In genomic region chr9:34651286-34651685, GRCh38 we compare ENCODE assay signal across 8 cellular contexts. TPM values are rescaled to one million over a fixed set of nuclear protein-coding genes. Genes with fewer than 3 reads are reported as not detected.
DNase-seq lines count a peak whose midpoint lies in the region; ATAC-seq, FAIRE-seq and TF ChIP-seq lines count a peak whose summit lies in the region.

No MANE protein-coding gene starts in this region.

- H3K4me1 ChIP-seq in kidney (ENCODE audit: control insufficient read depth in 1 of 2, insufficient read depth in 1 of 2, low read depth in 1 of 2, low read length in 2 of 2) (peaks cover 38 to 45% of the 10 kb centered on the region in 2 donors), skeletal muscle satellite cell (ENCODE audit: control insufficient read depth, insufficient read depth, low read length) (peaks cover 54% of the 10 kb centered on the region)

- H3K9ac ChIP-seq in kidney (ENCODE audit: low read length in 2 of 2) (peak overlapping the region in 1 of 2 donors; percentile 63), skeletal muscle satellite cell (ENCODE audit: low read depth, low read length) (peak overlapping the region; percentile 81)

- peak overlapping the region; percentile 96 for H3K4me2 ChIP-seq in skeletal muscle satellite cell (ENCODE audit: low read length)

- no peaks in the 10 kb centered on the region for H3K27me3 ChIP-seq in skeletal muscle satellite cell (ENCODE audit: control insufficient read depth, insufficient read depth, low read length)

- intact Hi-C loops in kidney (cut with DNase I) = no loop called here

- no peak for ATAC-seq in stimulated activated naive CD8-positive, alpha-beta T cell treated with anti-CD3 and anti-CD28 coated beads, Interleukin-15, Interleukin-2, amounts not matched to agents 100 U/mL and 50 U/mL, for 24 hours
- no peak for ATAC-seq in GM19023 (IDR thresholded peaks at IDR 0.05; ENCODE audit: unreplicated experiment)
- no peak for ATAC-seq in HG02623 (IDR thresholded peaks at IDR 0.05; ENCODE audit: unreplicated experiment)

- H3K4me3 ChIP-seq in astrocyte of the spinal cord (ENCODE audit: low read depth, low read length) = no peak overlapping the region
- H3K4me3 ChIP-seq in kidney (ENCODE audit: low read length in 2 of 2) = peak overlapping the region; percentile 63 to 66
- peak overlapping the region; percentile 71 for H3K4me3 ChIP-seq in skeletal muscle satellite cell (ENCODE audit: low read length)

- no peaks in the 10 kb centered on the region for H3K9me3 ChIP-seq in kidney (ENCODE audit: control insufficient read depth in 1 of 2, low read length in 2 of 2)
- no peaks in the 10 kb centered on the region for H3K9me3 ChIP-seq in skeletal muscle satellite cell (replicated peaks; ENCODE audit: low read length)

- DNase-seq in GM03348 (ENCODE audit: low spot score) = peak; percentile 50
- DNase-seq in astrocyte of the spinal cord (ENCODE audit: low read depth, low spot score) = peak; percentile 18
- DNase-seq in kidney = no peak
- no peak for DNase-seq in stimulated activated naive CD8-positive, alpha-beta T cell treated with anti-CD3 and anti-CD28 coated beads, Interleukin-15, Interleukin-2, amounts not matched to agents 100 U/mL and 50 U/mL, for 24 hours
- DNase-seq in NCI-H2196 treated with DMSO at 0.1 percent for 48 hours (lab: John Stamatoyannopoulos, UW; ENCODE audit: unreplicated experiment) = no peak

- TF ChIP-seq CTCF in astrocyte of the spinal cord (IDR thresholded peaks at IDR 0.05; ENCODE audit: low read depth, low read length) (no peak), kidney (IDR thresholded peaks at IDR 0.05; ENCODE audit: borderline replicate concordance, extremely low read depth, insufficient read depth) (no peak)

- in situ Hi-C loops in astrocyte of the spinal cord (cut with HindIII; ENCODE audit: low sequenced_read_pairs) = no loop called here

- FAIRE-seq in kidney (lab: Jason Lieb, UNC) = no peak

- peaks cover 5 to 18% of the 10 kb centered on the region in 2 donors for H3K36me3 ChIP-seq in kidney (ENCODE audit: control insufficient read depth in 1 of 2, insufficient read depth in 2 of 2, low read length in 2 of 2)
- H3K36me3 ChIP-seq in skeletal muscle satellite cell (ENCODE audit: insufficient read depth, low read length) = peaks cover 20% of the 10 kb centered on the region

- peak overlapping the region; percentile 63 to 72 for H3K27ac ChIP-seq in kidney (ENCODE audit: low read depth in 2 of 2, low read length in 2 of 2)

RNA-seq across cellular contexts. Expression of gene IL11RA, which starts 0.7 kb away (rescaled TPM):
- total RNA-seq in kidney = 15.2 TPM
- polyA plus RNA-seq in kidney (ENCODE audit: insufficient read depth, low read depth, low replicate concordance) = 17.7 TPM
- 7.4 and 12.7 TPM in 2 replicates for total RNA-seq in skeletal muscle satellite cell (2012; rRNA removed)

RNA-seq across cellular contexts. Expression of gene GALT, which starts 4.8 kb away (rescaled TPM):
- 49.2 TPM for total RNA-seq in kidney
- 83.7 TPM for polyA plus RNA-seq in kidney (ENCODE audit: insufficient read depth, low read depth, low replicate concordance)
- 14.0 and 17.0 TPM in 2 replicates for total RNA-seq in skeletal muscle satellite cell (2012; rRNA removed)

RNA-seq across cellular contexts. Expression of gene CCL27, which starts 11.2 kb away (rescaled TPM):
- total RNA-seq in kidney = not detected
- polyA plus RNA-seq in kidney (ENCODE audit: insufficient read depth, low read depth, low replicate concordance) = not detected
- 0.51 TPM in 1 of 2 replicates, not detected in the other for total RNA-seq in skeletal muscle satellite cell (2012; rRNA removed)

RNA-seq across cellular contexts. Expression of gene SIGMAR1, which starts 13.7 kb away (rescaled TPM):
- total RNA-seq in kidney = 40.6 TPM
- 43.3 TPM for polyA plus RNA-seq in kidney (ENCODE audit: insufficient read depth, low read depth, low replicate concordance)
- 127 and 135 TPM in 2 replicates for total RNA-seq in skeletal muscle satellite cell (2012; rRNA removed)

RNA-seq across cellular contexts. Expression of gene ARID3C, which starts 22.4 kb away (rescaled TPM):
- total RNA-seq in kidney = not detected
- polyA plus RNA-seq in kidney (ENCODE audit: insufficient read depth, low read depth, low replicate concordance) = not detected
- total RNA-seq in skeletal muscle satellite cell (2012; rRNA removed) = not detected in 2 replicates

Comparison
In these comparisons a context has a peak if more than half of its experiments do, and no peak if none do; other contexts are left out.
1. DNase-seq: peak in GM03348 (single experiment) and astrocyte of the spinal cord (single experiment); none in kidney (single experiment), stimulated activated naive CD8-positive, alpha-beta T cell treated with anti-CD3 and anti-CD28 coated beads, Interleukin-15, Interleukin-2, amounts not matched to agents 100 U/mL and 50 U/mL, for 24 hours (single experiment) and NCI-H2196 treated with DMSO at 0.1 percent for 48 hours (single experiment).